28 cellular contexts compared by ENCODE assay signal in genomic region chr3:66371432-66371831, GRCh38.
"Had no signal": no experiment of that assay in that cellular context is flagged by ENCODE, and none has a peak within 500 bp of the region (broad histone marks: within the 10 kb centered on the region; RNA-seq: fewer than 3 reads in every experiment).

No MANE protein-coding gene starts in this region.

- H3K36me3 ChIP-seq: adrenal gland, colonic mucosa, gastrocnemius medialis, ovary, prostate gland, right lobe of liver, uterus, WERI-Rb-1 had no signal

- H3K4me3 ChIP-seq: adrenal gland, ascending aorta, colonic mucosa, dorsolateral prefrontal cortex, esophagus squamous epithelium, gastrocnemius medialis, lung, ovary, prostate gland, right lobe of liver, testis, uterus had no signal

- H3K9me3 ChIP-seq: adrenal gland, ascending aorta, colonic mucosa, esophagus squamous epithelium, gastrocnemius medialis, neutrophil, ovary, prostate gland, right lobe of liver, testis, uterus had no signal

- H3K27me3 ChIP-seq: adrenal gland, ascending aorta, brain microvascular endothelial cell, colonic mucosa, dorsolateral prefrontal cortex, esophagus squamous epithelium, gastrocnemius medialis, neutrophil, ovary, right lobe of liver, testis, uterus had no signal

- H3K4me1 ChIP-seq: ascending aorta, colonic mucosa, esophagus squamous epithelium, prostate gland, testis, uterus had no signal

- H3K4me3 Mint-ChIP-seq: activated CD4-positive, alpha-beta T cell treated with anti-CD3 and anti-CD28 coated beads, Interleukin-2, amount 10 ng/mL, durations not matched to agents 7 days and 5 days; activated CD8-positive, alpha-beta T cell treated with anti-CD3 and anti-CD28 coated beads, Interleukin-2, amount 10 ng/mL, durations not matched to agents 7 days and 5 days; activated naive CD8-positive, alpha-beta T cell; naive thymus-derived CD8-positive, alpha-beta T cell; stimulated activated memory B cell treated with anti-CD40 and anti-IgM and Interleukin-4, amounts not matched to agents 10 μg/mL and 1 μg/mL and 100 μg/mL, for 72 hours had no signal

- H3K27me3 Mint-ChIP-seq: activated CD4-positive, alpha-beta T cell treated with anti-CD3 and anti-CD28 coated beads, Interleukin-2, amount 10 ng/mL, durations not matched to agents 7 days and 5 days; activated naive CD8-positive, alpha-beta T cell; naive thymus-derived CD8-positive, alpha-beta T cell; stimulated activated memory B cell treated with anti-CD40 and anti-IgM and Interleukin-4, amounts not matched to agents 10 μg/mL and 1 μg/mL and 100 μg/mL, for 72 hours had no signal

- H3K4me1 Mint-ChIP-seq: activated CD4-positive, alpha-beta T cell treated with anti-CD3 and anti-CD28 coated beads, Interleukin-2, amount 10 ng/mL, durations not matched to agents 7 days and 5 days; stimulated activated memory B cell treated with anti-CD40 and anti-IgM and Interleukin-4, amounts not matched to agents 10 μg/mL and 1 μg/mL and 100 μg/mL, for 72 hours had no signal

- H3K27ac Mint-ChIP-seq: activated CD4-positive, alpha-beta T cell treated with anti-CD3 and anti-CD28 coated beads, Interleukin-2, amount 10 ng/mL, durations not matched to agents 7 days and 5 days; activated CD8-positive, alpha-beta T cell treated with anti-CD3 and anti-CD28 coated beads, Interleukin-2, amount 10 ng/mL, durations not matched to agents 7 days and 5 days; activated T-helper 2 cell treated with anti-CD3 and anti-CD28 coated beads, Interferon-gamma antibody, Interleukin-2, Interleukin-4, amounts not matched to agents 10 μg/mL and 5 μg/mL and 100 μg/mL, durations not matched to agents 14 hours and 24 hours and 36 hours; stimulated activated memory B cell treated with anti-CD40 and anti-IgM and Interleukin-4, amounts not matched to agents 10 μg/mL and 1 μg/mL and 100 μg/mL, for 72 hours had no signal

- H3K9me3 Mint-ChIP-seq: activated CD4-positive, alpha-beta T cell treated with anti-CD3 and anti-CD28 coated beads, Interleukin-2, amount 10 ng/mL, durations not matched to agents 7 days and 5 days; activated T-helper 2 cell treated with anti-CD3 and anti-CD28 coated beads, Interferon-gamma antibody, Interleukin-2, Interleukin-4, amounts not matched to agents 10 μg/mL and 5 μg/mL and 100 μg/mL, durations not matched to agents 14 hours and 24 hours and 36 hours; naive thymus-derived CD8-positive, alpha-beta T cell; stimulated activated memory B cell treated with anti-CD40 and anti-IgM and Interleukin-4, amounts not matched to agents 10 μg/mL and 1 μg/mL and 100 μg/mL, for 72 hours had no signal

- DNase-seq: activated CD4-positive, alpha-beta T cell treated with anti-CD3 and anti-CD28 coated beads, Interleukin-2, amount 10 ng/mL, durations not matched to agents 7 days and 5 days; activated CD4-positive, CD25-positive, alpha-beta regulatory T cell treated with anti-CD3 and anti-CD28 coated beads, Interleukin-2, amount 50 U/mL, for 72 hours; activated CD8-positive, alpha-beta T cell treated with anti-CD3 and anti-CD28 coated beads, Interleukin-2, amount 10 ng/mL, durations not matched to agents 7 days and 5 days; activated naive CD4-positive, alpha-beta T cell; activated T-cell treated with anti-CD3 and anti-CD28 coated beads, Interleukin-2, amount 50 U/mL, for 1 hour; adrenal gland; brain microvascular endothelial cell; central memory CD4-positive, alpha-beta T cell; colonic mucosa; dorsolateral prefrontal cortex; esophagus squamous epithelium; gastrocnemius medialis; naive thymus-derived CD8-positive, alpha-beta T cell; ovary; right lobe of liver; small intestine; stimulated activated CD4-positive, alpha-beta T cell treated with anti-CD3 and anti-CD28 coated beads, Interleukin-2, amount 100 ng/mL, for 24 hours; testis; trophoblast cell; uterus; WERI-Rb-1 had no signal

- ATAC-seq: activated CD8-positive, alpha-beta T cell treated with anti-CD3 and anti-CD28 coated beads, Interleukin-2, amount 10 ng/mL, durations not matched to agents 7 days and 5 days; gastrocnemius medialis; naive thymus-derived CD8-positive, alpha-beta T cell; right lobe of liver; stimulated activated memory B cell treated with anti-CD40 and anti-IgM and Interleukin-4, amounts not matched to agents 10 μg/mL and 1 μg/mL and 100 μg/mL, for 72 hours had no signal

- H3K27ac ChIP-seq: adrenal gland, ascending aorta, brain microvascular endothelial cell, colonic mucosa, esophagus squamous epithelium, gastrocnemius medialis, neutrophil, ovary, prostate gland, right lobe of liver, testis, uterus, WERI-Rb-1 had no signal
